Comparison of ENCODE assay signal across 17 cellular contexts in genomic region chr1:94265931-94266330, GRCh38. TPM values are rescaled to one million over a fixed set of nuclear protein-coding genes. Genes with fewer than 3 reads are reported as not detected.
DNase-seq lines count a peak whose midpoint lies in the region; ATAC-seq and TF ChIP-seq lines count a peak whose summit lies in the region.
"Had no signal": no experiment of that assay in that cellular context is flagged by ENCODE, and none has a peak within 500 bp of the region (broad histone marks: within the 10 kb centered on the region; RNA-seq: fewer than 3 reads in every experiment).

No MANE protein-coding gene starts in this region.

- no peaks in the 10 kb centered on the region for H3K4me1 ChIP-seq in Panc1 (ENCODE audit: control insufficient read depth, insufficient read depth, low read length)
- H3K4me1 ChIP-seq in psoas muscle: peaks cover 4% of the 10 kb centered on the region
- no peaks in the 10 kb centered on the region for H3K4me1 ChIP-seq in CD4-positive, alpha-beta memory T cell (ENCODE audit: insufficient read depth, low read length)
- no peaks in the 10 kb centered on the region for H3K4me1 ChIP-seq in OCI-LY7 (ENCODE audit: insufficient read depth, low read length, poor library complexity, severe bottlenecking)

- H3K9me3 Mint-ChIP-seq in CD4-positive, alpha-beta memory T cell: no peaks in the 10 kb centered on the region
- H3K9me3 Mint-ChIP-seq: stimulated activated naive B cell treated with anti-CD40 and anti-IgM and Interleukin-4, amounts not matched to agents 10 μg/mL and 1 μg/mL and 100 μg/mL, for 72 hours had no signal

- peak overlapping the region; percentile 13; the same call in 1 of the 2 replicates for H3K27ac ChIP-seq in Panc1 (ENCODE audit: low read length)
- H3K27ac ChIP-seq in psoas muscle: peak overlapping the region; percentile 36
- no peak overlapping the region for H3K27ac ChIP-seq in CD4-positive, alpha-beta memory T cell (ENCODE audit: low read depth, low read length)
- no peak overlapping the region for H3K27ac ChIP-seq in OCI-LY7 (ENCODE audit: low read depth, low read length, poor library complexity, severe bottlenecking)

- H3K27me3 ChIP-seq in Panc1 (ENCODE audit: control insufficient read depth, insufficient read depth, low read length) (no peaks in the 10 kb centered on the region), psoas muscle (ENCODE audit: insufficient read depth in 3 of 3, low read length in 2 of 3) (no peaks in the 10 kb centered on the region)
- H3K27me3 ChIP-seq in CD4-positive, alpha-beta memory T cell (ENCODE audit: insufficient read depth, low read length): peaks cover 6% of the 10 kb centered on the region

- H3K36me3 Mint-ChIP-seq in CD4-positive, alpha-beta memory T cell: no peaks in the 10 kb centered on the region
- H3K36me3 Mint-ChIP-seq: activated CD8-positive, alpha-beta memory T cell treated with anti-CD3 and anti-CD28 coated beads, Interleukin-2, amount 10 ng/mL, durations not matched to agents 7 days and 5 days; stimulated activated naive B cell treated with anti-CD40 and anti-IgM and Interleukin-4, amounts not matched to agents 10 μg/mL and 1 μg/mL and 100 μg/mL, for 72 hours had no signal

- peak; percentile 63 for DNase-seq in EL
- no peak for DNase-seq in Panc1 (ENCODE audit: low read depth, low spot score)
- peak; percentile 84 for DNase-seq in fibroblast of gingiva (ENCODE audit: low read depth)
- no peak for DNase-seq in psoas muscle
- no peak for DNase-seq in stimulated activated CD4-positive, alpha-beta T cell treated with anti-CD3 and anti-CD28 coated beads, Interleukin-1b, Interleukin-23, amount 100 ng/mL, for 48 hours
- DNase-seq in NCI-H748 treated with DMSO at 0.1 percent for 48 hours (lab: John Stamatoyannopoulos, UW): no peak
- DNase-seq in CD4-positive, alpha-beta memory T cell: no peak
- no peak for DNase-seq in OCI-LY7 (ENCODE audit: low spot score)
- DNase-seq: activated CD4-positive, alpha-beta T cell treated with anti-CD3 and anti-CD28 coated beads for 1 hour; activated CD8-positive, alpha-beta memory T cell treated with anti-CD3 and anti-CD28 coated beads, Interleukin-2, amount 10 ng/mL, durations not matched to agents 7 days and 5 days; activated effector memory CD4-positive, alpha-beta T cell treated with anti-CD3 and anti-CD28 coated beads, Interleukin-2, amount 50 U/mL, for 16 hours; amygdala; kidney; NCI-H187; small intestine; stimulated activated naive B cell treated with anti-CD40 and anti-IgM and Interleukin-4, amounts not matched to agents 10 μg/mL and 1 μg/mL and 100 μg/mL, for 72 hours; T-helper 2 cell had no signal

- H3K9me3 ChIP-seq in Panc1 (ENCODE audit: control insufficient read depth, insufficient read depth, low read depth, low read length): no peaks in the 10 kb centered on the region
- H3K9me3 ChIP-seq in psoas muscle: no peaks in the 10 kb centered on the region
- H3K9me3 ChIP-seq in CD4-positive, alpha-beta memory T cell (ENCODE audit: control insufficient read depth in 1 of 2, low read length in 2 of 2): no peaks in the 10 kb centered on the region
- H3K9me3 ChIP-seq in OCI-LY7 (ENCODE audit: low read length): no peaks in the 10 kb centered on the region

- intact Hi-C loops in Panc1 (cut with micrococcal nuclease; ENCODE audit: unreplicated experiment) (no loop called here), psoas muscle (cut with DNase I) (no loop called here), OCI-LY7 (cut with micrococcal nuclease; ENCODE audit: unreplicated experiment) (no loop called here)
- intact Hi-C loops in CD4-positive, alpha-beta memory T cell (cut with micrococcal nuclease): no loop called here

- H3K4me2 ChIP-seq in OCI-LY7 (ENCODE audit: low read length): no peak overlapping the region

- H4K20me1 ChIP-seq in OCI-LY7 (ENCODE audit: insufficient read depth, low read length): no peaks in the 10 kb centered on the region

- ATAC-seq in Panc1 (no peak), psoas muscle (peak; percentile 75 to 91 (median 80))
- ATAC-seq: activated CD8-positive, alpha-beta memory T cell treated with anti-CD3 and anti-CD28 coated beads, Interleukin-2, amount 10 ng/mL, durations not matched to agents 7 days and 5 days; stimulated activated naive B cell treated with anti-CD40 and anti-IgM and Interleukin-4, amounts not matched to agents 10 μg/mL and 1 μg/mL and 100 μg/mL, for 72 hours had no signal

- CTCF ChIA-PET in Panc1 (lab: Charles Lee) (no interaction called here), OCI-LY7 (lab: Charles Lee; ENCODE audit: unreplicated experiment) (no interaction called here)
- CTCF ChIA-PET in CD4-positive, alpha-beta memory T cell (lab: Charles Lee; ENCODE audit: partially characterized antibody): no interaction called here

- no peaks in the 10 kb centered on the region for H3K4me1 Mint-ChIP-seq in CD4-positive, alpha-beta memory T cell
- H3K4me1 Mint-ChIP-seq: activated CD8-positive, alpha-beta memory T cell treated with anti-CD3 and anti-CD28 coated beads, Interleukin-2, amount 10 ng/mL, durations not matched to agents 7 days and 5 days had no signal

- BruUV-seq in Panc1 (replicated peaks; lab: Mats Ljungman, UMichigan) (no TSS peak), OCI-LY7 (replicated peaks; lab: Mats Ljungman, UMichigan) (no TSS peak)

- no peak overlapping the region for H3K4me3 Mint-ChIP-seq in CD4-positive, alpha-beta memory T cell
- H3K4me3 Mint-ChIP-seq: activated CD8-positive, alpha-beta memory T cell treated with anti-CD3 and anti-CD28 coated beads, Interleukin-2, amount 10 ng/mL, durations not matched to agents 7 days and 5 days; stimulated activated naive B cell treated with anti-CD40 and anti-IgM and Interleukin-4, amounts not matched to agents 10 μg/mL and 1 μg/mL and 100 μg/mL, for 72 hours had no signal

- no peak overlapping the region for H3K27ac Mint-ChIP-seq in CD4-positive, alpha-beta memory T cell
- H3K27ac Mint-ChIP-seq: activated CD8-positive, alpha-beta memory T cell treated with anti-CD3 and anti-CD28 coated beads, Interleukin-2, amount 10 ng/mL, durations not matched to agents 7 days and 5 days; stimulated activated naive B cell treated with anti-CD40 and anti-IgM and Interleukin-4, amounts not matched to agents 10 μg/mL and 1 μg/mL and 100 μg/mL, for 72 hours had no signal

- no peaks in the 10 kb centered on the region for H3K79me2 ChIP-seq in OCI-LY7 (ENCODE audit: insufficient read depth, low read depth, low read length)

- WGBS in psoas muscle, 3 donors: 23 to 33% (median 24%) methylated on average over 2 of the region's 2 CpGs

- H2AFZ ChIP-seq in OCI-LY7 (ENCODE audit: low read length): no peak overlapping the region

- no peak overlapping the region for H3K4me3 ChIP-seq in Panc1 (ENCODE audit: low read depth in 2 of 2, low read length in 2 of 2)
- no peak overlapping the region for H3K4me3 ChIP-seq in psoas muscle
- H3K4me3 ChIP-seq in CD4-positive, alpha-beta memory T cell (ENCODE audit: low read length in 2 of 2): no peak overlapping the region
- H3K4me3 ChIP-seq in OCI-LY7 (ENCODE audit: low read depth, low read length, poor library complexity, severe bottlenecking): no peak overlapping the region

- POLR2A ChIA-PET in Panc1 (lab: Charles Lee): interaction anchor here (0.6 kb wide), 1 partner anchor 17 kb away, joined by 7 read pairs; no protein-coding TSS in a partner anchor
- POLR2A ChIA-PET in CD4-positive, alpha-beta memory T cell (lab: Charles Lee; ENCODE audit: partially characterized antibody): no interaction called here
- POLR2A ChIA-PET in OCI-LY7 (lab: Charles Lee): no interaction called here

- H3K27me3 Mint-ChIP-seq in CD4-positive, alpha-beta memory T cell: peaks cover 5 to 11% of the 10 kb centered on the region in 2 donors

- no peaks in the 10 kb centered on the region for H3K9me2 ChIP-seq in OCI-LY7 (ENCODE audit: insufficient read depth, low read length)

- in situ Hi-C loops in Panc1 (cut with HindIII; ENCODE audit: low pct_unique_long_range_greater_than_20kb, low sequenced_read_pairs): no loop called here

- H3K36me3 ChIP-seq in Panc1 (ENCODE audit: control insufficient read depth, insufficient read depth, low read length): no peaks in the 10 kb centered on the region
- H3K36me3 ChIP-seq in psoas muscle (ENCODE audit: insufficient read depth in 1 of 2, low read depth in 1 of 2): no peaks in the 10 kb centered on the region
- no peaks in the 10 kb centered on the region for H3K36me3 ChIP-seq in CD4-positive, alpha-beta memory T cell (ENCODE audit: insufficient read depth, low read length)
- no peaks in the 10 kb centered on the region for H3K36me3 ChIP-seq in OCI-LY7 (ENCODE audit: insufficient read depth, low read length)

- TF ChIP-seq CTCF in Panc1 (IDR thresholded peaks at IDR 0.05): no peak
- TF ChIP-seq CTCF in psoas muscle (IDR thresholded peaks at IDR 0.05): no peak
- no peak for TF ChIP-seq CTCF in OCI-LY7 (conservative IDR thresholded peaks at IDR 0.05; ENCODE audit: low read length)

RNA-seq across cellular contexts. Expression of gene ARHGAP29, which starts 28.5 kb away (rescaled TPM):
- total RNA-seq in Panc1 (2021; ENCODE audit: unreplicated experiment) (197 TPM), psoas muscle (10 to 100 TPM; 11.8 to 20.0 (median 15.7) TPM), OCI-LY7 (2022) (not detected in 2 replicates)
- polyA plus RNA-seq in Panc1 (2012; ENCODE audit: insufficient read length): 64.8 TPM
- polyA plus RNA-seq in psoas muscle: 1 to 10 TPM; 5.1 to 7.9 (median 6.3) TPM
- total RNA-seq in CD4-positive, alpha-beta memory T cell: not detected
- polyA plus RNA-seq in CD4-positive, alpha-beta memory T cell: not detected
- 0.06 TPM in 1 of 2 replicates, not detected in the other for total RNA-seq in OCI-LY7 (2014; rRNA removed; shearing (Covaris generic))
- total RNA-seq: activated CD8-positive, alpha-beta memory T cell treated with anti-CD3 and anti-CD28 coated beads, Interleukin-2, amount 10 ng/mL, durations not matched to agents 7 days and 5 days had no signal

Comparison
In these comparisons a context has a peak if more than half of its experiments do, and no peak if none do; other contexts are left out.
1. DNase-seq: peak in EL (single experiment) and fibroblast of gingiva (single experiment); none in Panc1 (single experiment), psoas muscle (0 of 2), stimulated activated CD4-positive, alpha-beta T cell treated with anti-CD3 and anti-CD28 coated beads, Interleukin-1b, Interleukin-23, amount 100 ng/mL, for 48 hours (single experiment), NCI-H748 treated with DMSO at 0.1 percent for 48 hours (single experiment), CD4-positive, alpha-beta memory T cell (0 of 5) and OCI-LY7 (single experiment).
2. H3K27ac ChIP-seq: peak in Panc1 (single experiment) and psoas muscle (single experiment); none in CD4-positive, alpha-beta memory T cell (single experiment) and OCI-LY7 (single experiment).
3. RNA of gene ARHGAP29, which starts 28.5 kb away (total RNA-seq): 197 TPM in Panc1 (single experiment) and 11.8 to 20.0 TPM in psoas muscle; 0.06 TPM in OCI-LY7 and not detected in CD4-positive, alpha-beta memory T cell; every median in the first group is over 10 times any median in the second.